ENCODE assay signal across 8 cellular contexts in genomic region chr9:106862115-106862945, GRCh38. TPM values are rescaled to one million over a fixed set of nuclear protein-coding genes. Genes with fewer than 3 reads are reported as not detected.
DNase-seq lines count a peak whose midpoint lies in the region; ATAC-seq and TF ChIP-seq lines count a peak whose summit lies in the region.

No MANE protein-coding gene starts in this region.

- 1 to 2% methylated on average over 30 to 37 of the region's 37 CpGs for WGBS in esophagus, 2 donors

- H3K27me3 ChIP-seq in esophagus (ENCODE audit: control insufficient read depth in 1 of 2, insufficient read depth in 2 of 2, low read length in 2 of 2): no peaks in the 10 kb centered on the region
- H3K27me3 ChIP-seq in muscle layer of duodenum (ENCODE audit: low read depth, low read length): no peaks in the 10 kb centered on the region

- no peak for TF ChIP-seq CTCF in GM13977 (IDR thresholded peaks at IDR 0.05; ENCODE audit: extremely low read depth, insufficient read depth, missing control alignments)

- H3K4me3 ChIP-seq in esophagus (ENCODE audit: low read depth in 1 of 2, low read length in 2 of 2): peak overlapping the region; percentile 83 to 97
- H3K4me3 ChIP-seq in muscle layer of duodenum (ENCODE audit: low read depth in 1 of 2, low read length in 2 of 2): peak overlapping the region; percentile 77 to 92

- H3K4me1 ChIP-seq in esophagus (ENCODE audit: control insufficient read depth in 2 of 2, insufficient read depth in 2 of 2, low read length in 1 of 2) (no peaks in the 10 kb centered on the region), muscle layer of duodenum (ENCODE audit: control insufficient read depth in 1 of 2, insufficient read depth in 2 of 2, low read length in 2 of 2) (peaks cover 0 to 15% of the 10 kb centered on the region in 2 donors)

- H3K36me3 ChIP-seq in esophagus (ENCODE audit: control insufficient read depth in 2 of 2, insufficient read depth in 2 of 2, low read length in 1 of 2): no peaks in the 10 kb centered on the region
- no peaks in the 10 kb centered on the region for H3K36me3 ChIP-seq in muscle layer of duodenum (ENCODE audit: control insufficient read depth in 1 of 2, insufficient read depth in 2 of 2, low read length in 2 of 2)

- H3K9me3 ChIP-seq in esophagus (ENCODE audit: control insufficient read depth in 2 of 2, insufficient read depth in 1 of 2, low read depth in 1 of 2, low read length in 1 of 2): no peaks in the 10 kb centered on the region
- no peaks in the 10 kb centered on the region for H3K9me3 ChIP-seq in muscle layer of duodenum (ENCODE audit: control insufficient read depth in 1 of 2, low read length in 2 of 2)

- peak; percentile 49 for DNase-seq in AG08396 (ENCODE audit: low spot score)
- peak; percentile 38 for DNase-seq in GM13977 (ENCODE audit: low spot score)
- peak; percentile 85 for DNase-seq in RKO (ENCODE audit: low spot score)
- DNase-seq in putamen (ENCODE audit: low spot score): no peak
- no peak for DNase-seq in GM19240 (ENCODE audit: insufficient read length, low spot score)

- in situ Hi-C loops in GM13977 (cut with MboI; ENCODE audit: low pct_unique_long_range_greater_than_20kb, low sequenced_read_pairs, unreplicated experiment): no loop called here

- ATAC-seq in HG03354 (IDR thresholded peaks at IDR 0.05; ENCODE audit: poor library complexity, severe bottlenecking, unreplicated experiment): no peak

- H3K27ac ChIP-seq in esophagus (ENCODE audit: low read depth in 2 of 2, low read length in 1 of 2): peak overlapping the region; percentile 65 to 95
- peak overlapping the region; percentile 86 for H3K27ac ChIP-seq in muscle layer of duodenum (ENCODE audit: low read length)

RNA-seq across cellular contexts. Expression of gene ZNF462, which starts 0.6 kb away (rescaled TPM):
- polyA plus RNA-seq in esophagus: 1 to 10 TPM; 3.9 to 5.8 TPM

Comparison
In these comparisons a context has a peak if more than half of its experiments do, and no peak if none do; other contexts are left out.
1. DNase-seq: peak in AG08396 (single experiment), GM13977 (single experiment) and RKO (single experiment); none in putamen (single experiment) and GM19240 (single experiment).